Comparison of ENCODE assay signal across 2 cellular contexts in the genomic region with DNA sequence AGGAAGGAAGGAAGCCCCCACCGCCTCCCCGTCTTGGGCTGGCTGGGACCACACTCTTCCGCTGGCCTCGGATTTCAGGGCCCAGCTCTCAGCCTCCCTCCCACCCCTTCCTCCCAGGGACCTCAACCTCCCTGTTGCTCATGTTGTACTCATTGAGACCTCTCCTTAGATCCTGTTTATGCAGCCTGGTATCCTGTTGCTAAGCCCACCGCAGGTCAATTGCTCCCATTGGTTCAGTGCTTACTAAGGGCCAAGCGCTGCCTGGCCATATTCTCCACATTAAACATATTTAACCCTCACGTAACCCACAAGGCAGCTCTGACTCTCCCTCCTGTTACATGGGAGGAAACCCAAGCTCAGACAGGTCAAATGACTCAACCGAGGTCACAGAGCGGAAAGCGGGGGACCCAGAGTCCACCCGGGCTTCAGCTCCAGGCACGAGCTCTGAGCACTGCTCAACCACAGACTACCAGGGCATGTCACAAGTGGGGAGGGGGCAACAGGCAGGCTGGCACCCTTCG.
TF ChIP-seq lines count a peak whose summit lies in the region.

No MANE protein-coding gene starts in this region.

TF ChIP-seq in PFSK-1, 5 proteins besides CTCF, POLR2A, EP300 and RAD21:
- peak; percentile 65 for TF ChIP-seq FOXP2 (optimal IDR thresholded peaks at IDR 0.05; ENCODE audit: borderline replicate concordance, extremely low read depth, extremely low read length, insufficient read depth)
- no peak for TF ChIP-seq POLR2AphosphoS5 (IDR thresholded peaks at IDR 0.05; ENCODE audit: low read depth, low read length)
- no peak for TF ChIP-seq SIN3A (IDR thresholded peaks at IDR 0.05; ENCODE audit: borderline replicate concordance, insufficient read depth, low read length)
- TF ChIP-seq, protein P1, sequence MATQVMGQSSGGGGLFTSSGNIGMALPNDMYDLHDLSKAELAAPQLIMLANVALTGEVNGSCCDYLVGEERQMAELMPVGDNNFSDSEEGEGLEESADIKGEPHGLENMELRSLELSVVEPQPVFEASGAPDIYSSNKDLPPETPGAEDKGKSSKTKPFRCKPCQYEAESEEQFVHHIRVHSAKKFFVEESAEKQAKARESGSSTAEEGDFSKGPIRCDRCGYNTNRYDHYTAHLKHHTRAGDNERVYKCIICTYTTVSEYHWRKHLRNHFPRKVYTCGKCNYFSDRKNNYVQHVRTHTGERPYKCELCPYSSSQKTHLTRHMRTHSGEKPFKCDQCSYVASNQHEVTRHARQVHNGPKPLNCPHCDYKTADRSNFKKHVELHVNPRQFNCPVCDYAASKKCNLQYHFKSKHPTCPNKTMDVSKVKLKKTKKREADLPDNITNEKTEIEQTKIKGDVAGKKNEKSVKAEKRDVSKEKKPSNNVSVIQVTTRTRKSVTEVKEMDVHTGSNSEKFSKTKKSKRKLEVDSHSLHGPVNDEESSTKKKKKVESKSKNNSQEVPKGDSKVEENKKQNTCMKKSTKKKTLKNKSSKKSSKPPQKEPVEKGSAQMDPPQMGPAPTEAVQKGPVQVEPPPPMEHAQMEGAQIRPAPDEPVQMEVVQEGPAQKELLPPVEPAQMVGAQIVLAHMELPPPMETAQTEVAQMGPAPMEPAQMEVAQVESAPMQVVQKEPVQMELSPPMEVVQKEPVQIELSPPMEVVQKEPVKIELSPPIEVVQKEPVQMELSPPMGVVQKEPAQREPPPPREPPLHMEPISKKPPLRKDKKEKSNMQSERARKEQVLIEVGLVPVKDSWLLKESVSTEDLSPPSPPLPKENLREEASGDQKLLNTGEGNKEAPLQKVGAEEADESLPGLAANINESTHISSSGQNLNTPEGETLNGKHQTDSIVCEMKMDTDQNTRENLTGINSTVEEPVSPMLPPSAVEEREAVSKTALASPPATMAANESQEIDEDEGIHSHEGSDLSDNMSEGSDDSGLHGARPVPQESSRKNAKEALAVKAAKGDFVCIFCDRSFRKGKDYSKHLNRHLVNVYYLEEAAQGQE (IDR thresholded peaks at IDR 0.05; ENCODE audit: insufficient read depth in 1 of 2, low read depth in 2 of 2, low read length in 2 of 2): no peak
- no peak for TF ChIP-seq TAF1 (IDR thresholded peaks at IDR 0.05; ENCODE audit: borderline replicate concordance, insufficient read depth, low read length)

TF ChIP-seq in H1, 55 proteins besides CTCF, POLR2A, EP300 and RAD21:
- TF ChIP-seq SUZ12 (IDR thresholded peaks at IDR 0.05; ENCODE audit: low read length): no peak
